In the genomic region with DNA sequence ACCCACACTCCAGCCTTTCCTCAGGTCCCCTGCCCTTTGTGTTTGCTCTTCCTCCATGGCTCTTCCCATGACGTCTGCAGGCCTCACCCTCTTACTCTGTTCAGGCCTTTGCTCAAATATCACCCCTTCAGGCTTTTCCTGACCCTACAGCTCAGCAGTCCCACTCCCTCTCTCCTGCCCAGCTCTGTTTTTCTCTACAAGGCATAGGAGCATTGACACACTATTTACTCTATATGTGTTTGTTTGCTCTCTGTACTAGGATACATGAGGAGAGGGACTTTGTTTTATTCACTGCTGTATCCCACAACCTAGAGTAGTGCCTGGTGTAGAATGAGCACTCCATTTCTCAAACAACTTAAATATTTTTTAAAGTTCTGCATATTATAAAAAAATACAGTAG, we compare ENCODE assay signal across 22 cellular contexts.
A peak's percentile ranks its signal among the peaks of the same experiment; 100 is the strongest.
DNase-seq lines count a peak whose midpoint lies in the region; ATAC-seq and TF ChIP-seq lines count a peak whose summit lies in the region.
"Had no signal": no experiment of that assay in that cellular context is flagged by ENCODE, and none has a peak within 500 bp of the region (broad histone marks: within the 10 kb centered on the region; RNA-seq: fewer than 3 reads in every experiment).

No MANE protein-coding gene starts in this region.

- no peaks in the 10 kb centered on the region for H3K27me3 Mint-ChIP-seq in neural crest cell (ENCODE audit: low read depth)
- H3K27me3 Mint-ChIP-seq: T-cell had no signal

- peaks cover 4% of the 10 kb centered on the region for H3K36me3 Mint-ChIP-seq in neural crest cell (ENCODE audit: low read depth)
- H3K36me3 Mint-ChIP-seq: CD8-positive, alpha-beta T cell; T-cell had no signal

- ATAC-seq in PC-3 (peak; percentile 27; the same call in 1 of the 2 replicates), Right ventricle myocardium superior (ENCODE audit: poor library complexity) (no peak)
- ATAC-seq: CD8-positive, alpha-beta T cell; K562; SK-N-SH treated with all-trans-retinoic acid at 6 μM for 48 hours; T-cell had no signal

- H3K4me3 Mint-ChIP-seq in neural crest cell = no peak overlapping the region
- H3K4me3 Mint-ChIP-seq: CD8-positive, alpha-beta T cell; T-cell had no signal

- H4K20me1 ChIP-seq in PC-3 (ENCODE audit: low read length) = no peaks in the 10 kb centered on the region
- H4K20me1 ChIP-seq: BLaER1 had no signal

- H3K9me3 Mint-ChIP-seq in neural crest cell = peaks cover 5% of the 10 kb centered on the region
- H3K9me3 Mint-ChIP-seq: CD8-positive, alpha-beta T cell; T-cell had no signal

- peaks cover 9% of the 10 kb centered on the region for H3K4me1 ChIP-seq in PC-3 (ENCODE audit: insufficient read depth, low read length)
- H3K4me1 ChIP-seq in effector memory CD4-positive, alpha-beta T cell (ENCODE audit: control insufficient read depth, insufficient read depth, low read length, poor library complexity, severe bottlenecking) = no peaks in the 10 kb centered on the region
- H3K4me1 ChIP-seq: BLaER1, HAP-1 had no signal

- H3K9me3 ChIP-seq in PC-3 (ENCODE audit: low read length) = no peaks in the 10 kb centered on the region
- no peaks in the 10 kb centered on the region for H3K9me3 ChIP-seq in effector memory CD4-positive, alpha-beta T cell (ENCODE audit: control insufficient read depth, low read length)
- H3K9me3 ChIP-seq: HAP-1 had no signal

- no peaks in the 10 kb centered on the region for H3K79me2 ChIP-seq in PC-3 (ENCODE audit: low read length)

- intact Hi-C loops in PC-3 (cut with micrococcal nuclease) (no loop called here), Right ventricle myocardium superior (cut with DNase I) (no loop called here), posterior vena cava (cut with DNase I) (no loop called here)

- POLR2A ChIA-PET in PC-3 (lab: Charles Lee; ENCODE audit: unreplicated experiment) = no interaction called here

- CTCF ChIA-PET in PC-3 (lab: Charles Lee) = no interaction called here

- no peak for TF ChIP-seq CTCF in PC-3 (conservative IDR thresholded peaks at IDR 0.05; ENCODE audit: low read depth, low read length)
- no peak for TF ChIP-seq CTCF in neural crest cell (conservative IDR thresholded peaks at IDR 0.05)

- no peaks in the 10 kb centered on the region for H3F3A ChIP-seq in PC-3 (ENCODE audit: low read length, unreplicated experiment)

- no peak overlapping the region for H2AFZ ChIP-seq in PC-3 (ENCODE audit: low read length)

- H3K36me3 ChIP-seq in H7 (replicated peaks; ENCODE audit: control insufficient read depth, insufficient read depth, low read length) (no peaks in the 10 kb centered on the region), PC-3 (ENCODE audit: low read depth, low read length) (no peaks in the 10 kb centered on the region)
- no peaks in the 10 kb centered on the region for H3K36me3 ChIP-seq in effector memory CD4-positive, alpha-beta T cell (ENCODE audit: control insufficient read depth, insufficient read depth, low read length)
- H3K36me3 ChIP-seq: BLaER1, HAP-1 had no signal

- no peak overlapping the region for H3K4me3 ChIP-seq in H7 (ENCODE audit: insufficient read depth, low read depth, low read length)
- no peak overlapping the region for H3K4me3 ChIP-seq in PC-3 (ENCODE audit: low read length)
- no peak overlapping the region for H3K4me3 ChIP-seq in effector memory CD4-positive, alpha-beta T cell (ENCODE audit: insufficient read depth, low read depth, low read length, poor library complexity, severe bottlenecking)
- H3K4me3 ChIP-seq: BLaER1, HAP-1, K562 had no signal

- H3K9ac ChIP-seq in PC-3 (ENCODE audit: low read length) = no peak overlapping the region
- H3K9ac ChIP-seq: BLaER1 had no signal

- H3K9me2 ChIP-seq in PC-3 (replicated peaks; ENCODE audit: low read length) = no peaks in the 10 kb centered on the region

- peak overlapping the region; percentile 57 for H3K27ac Mint-ChIP-seq in neural crest cell (ENCODE audit: unreplicated experiment)
- H3K27ac Mint-ChIP-seq: CD8-positive, alpha-beta T cell; T-cell had no signal

- H3K27ac ChIP-seq in PC-3 (ENCODE audit: low read length) = no peak overlapping the region
- no peak overlapping the region for H3K27ac ChIP-seq in effector memory CD4-positive, alpha-beta T cell (ENCODE audit: insufficient read depth, low read length, poor library complexity, severe bottlenecking)
- H3K27ac ChIP-seq: BLaER1 had no signal

- no TSS peak for BruUV-seq in PC-3 (replicated peaks; lab: Mats Ljungman, UMichigan)

- no peak overlapping the region for H3K4me2 ChIP-seq in PC-3 (ENCODE audit: low read length)
- H3K4me2 ChIP-seq: BLaER1 had no signal

- no peaks in the 10 kb centered on the region for H3K27me3 ChIP-seq in H7 (ENCODE audit: control insufficient read depth, insufficient read depth, low read length)
- no peaks in the 10 kb centered on the region for H3K27me3 ChIP-seq in PC-3 (ENCODE audit: low read length)
- H3K27me3 ChIP-seq in effector memory CD4-positive, alpha-beta T cell (replicated peaks; ENCODE audit: control insufficient read depth, insufficient read depth, low read length, poor library complexity, severe bottlenecking) = no peaks in the 10 kb centered on the region
- H3K27me3 ChIP-seq: BLaER1 had no signal

- H3K4me1 Mint-ChIP-seq in neural crest cell = peaks cover 6% of the 10 kb centered on the region

- peak; percentile 3 for DNase-seq in DMS153 treated with DMSO at 0.1 percent for 48 hours (lab: John Stamatoyannopoulos, UW; ENCODE audit: unreplicated experiment)
- DNase-seq in H7 = peak; percentile 20
- no peak for DNase-seq in PC-3
- no peak for DNase-seq in neural crest cell (ENCODE audit: low read depth, low spot score)
- no peak for DNase-seq in Right ventricle myocardium superior
- DNase-seq in midbrain (lab: John Stamatoyannopoulos, UW) = no peak
- no peak for DNase-seq in posterior vena cava (ENCODE audit: low spot score)
- DNase-seq in effector memory CD4-positive, alpha-beta T cell = no peak
- DNase-seq: CD8-positive, alpha-beta T cell; DND-41; GDM1; NCI-H1092 treated with DMSO at 0.1 percent for 48 hours; NCI-H146; NCI-H2081 treated with DMSO at 0.1 percent for 48 hours; NCI-H748 treated with DMSO at 0.1 percent for 48 hours; NK-92 treated with Interleukin-12 subunit alpha and Interleukin-12 subunit beta, amount 100 ng/mL, for 24 hours; SIG-M5; T-cell had no signal

Comparison
In these comparisons a context has a peak if more than half of its experiments do, and no peak if none do; other contexts are left out.
1. DNase-seq: peak in DMS153 treated with DMSO at 0.1 percent for 48 hours (single experiment) and H7 (single experiment); none in PC-3 (single experiment), neural crest cell (single experiment), Right ventricle myocardium superior (single experiment), midbrain (single experiment), posterior vena cava (single experiment) and effector memory CD4-positive, alpha-beta T cell (0 of 3).